ENCODE assay signal across 8 cellular contexts in genomic region chr19:41570639-41571112, GRCh38. TPM values are rescaled to one million over a fixed set of nuclear protein-coding genes. Genes with fewer than 3 reads are reported as not detected.
DNase-seq lines count a peak whose midpoint lies in the region; ATAC-seq and TF ChIP-seq lines count a peak whose summit lies in the region.

No MANE protein-coding gene starts in this region.

- peaks cover 3% of the 10 kb centered on the region for H3K4me1 ChIP-seq in HEK293 (ENCODE audit: control insufficient read depth, insufficient read depth, low read length)
- no peaks in the 10 kb centered on the region for H3K4me1 ChIP-seq in lung (ENCODE audit: control insufficient read depth in 2 of 2, insufficient read depth in 2 of 2, low read length in 2 of 2)

- H3K4me3 ChIP-seq in BJ (ENCODE audit: low read depth, low read length) (no peak overlapping the region), HEK293 (ENCODE audit: low read depth, low read length) (no peak overlapping the region), lung (no peak overlapping the region)

- H3K36me3 ChIP-seq in BJ (ENCODE audit: control insufficient read depth, insufficient read depth, low read length) (no peaks in the 10 kb centered on the region), HEK293 (ENCODE audit: control insufficient read depth in 2 of 2, insufficient read depth in 1 of 2, low read length in 2 of 2) (no peaks in the 10 kb centered on the region), lung (ENCODE audit: control insufficient read depth in 2 of 2, insufficient read depth in 2 of 2, low read length in 2 of 2) (no peaks in the 10 kb centered on the region)

- H3K9me3 Mint-ChIP-seq in activated CD4-positive, alpha-beta T cell treated with anti-CD3 and anti-CD28 coated beads, Interleukin-2, amount 10 ng/mL, durations not matched to agents 24 days and 14 days = no peaks in the 10 kb centered on the region

- DNase-seq in BJ (ENCODE audit: low read depth) (no peak), NCI-H510A treated with DMSO at 0.1 percent for 48 hours (lab: John Stamatoyannopoulos, UW) (peak; percentile 52), dedifferentiated amniotic fluid mesenchymal stem cell (ENCODE audit: extremely low spot score) (peak; percentile 45), lung (ENCODE audit: low spot score) (peak; percentile 79)
- peak; percentile 95 for DNase-seq in activated CD4-positive, alpha-beta T cell treated with anti-CD3 and anti-CD28 coated beads, Interleukin-2, amount 10 ng/mL, durations not matched to agents 24 days and 14 days
- DNase-seq in stimulated activated CD8-positive, alpha-beta memory T cell treated with anti-CD3 and anti-CD28 coated beads, Interleukin-12 subunit alpha, Interleukin-12 subunit beta, amount 100 ng/mL, for 4 hours (ENCODE audit: low read depth) = peak; percentile 55

- H3K4me1 Mint-ChIP-seq in activated CD4-positive, alpha-beta T cell treated with anti-CD3 and anti-CD28 coated beads, Interleukin-2, amount 10 ng/mL, durations not matched to agents 24 days and 14 days = peaks cover 22% of the 10 kb centered on the region

- H3K27ac ChIP-seq in HEK293 (ENCODE audit: extremely low read depth, low read depth, low read length) = no peak overlapping the region
- H3K27ac ChIP-seq in lung (ENCODE audit: low read depth in 1 of 2, low read length in 1 of 2) = no peak overlapping the region

- peak overlapping the region; percentile 60 for H3K27ac Mint-ChIP-seq in activated CD4-positive, alpha-beta T cell treated with anti-CD3 and anti-CD28 coated beads, Interleukin-2, amount 10 ng/mL, durations not matched to agents 24 days and 14 days

- peaks cover 16% of the 10 kb centered on the region for H3K36me3 Mint-ChIP-seq in activated CD4-positive, alpha-beta T cell treated with anti-CD3 and anti-CD28 coated beads, Interleukin-2, amount 10 ng/mL, durations not matched to agents 24 days and 14 days (ENCODE audit: low read depth)

- TF ChIP-seq CTCF in BJ (IDR thresholded peaks at IDR 0.05; ENCODE audit: insufficient read depth, low read depth, low read length) (peak; percentile 92), HEK293 (tag by site-specific recombination; IDR thresholded peaks at IDR 0.05) (peak; percentile 99), lung (IDR thresholded peaks at IDR 0.05; ENCODE audit: control extremely low read depth, extremely low read depth) (peak; percentile 90)

- H3K9me3 ChIP-seq in HEK293 (ENCODE audit: control insufficient read depth, insufficient read depth, low read depth, low read length) (no peaks in the 10 kb centered on the region; the same call in none of the 2 replicates), lung (ENCODE audit: control insufficient read depth in 2 of 2, insufficient read depth in 1 of 2, low read length in 1 of 2) (no peaks in the 10 kb centered on the region)

- no peaks in the 10 kb centered on the region for H3K27me3 Mint-ChIP-seq in activated CD4-positive, alpha-beta T cell treated with anti-CD3 and anti-CD28 coated beads, Interleukin-2, amount 10 ng/mL, durations not matched to agents 24 days and 14 days

- ATAC-seq in lung (ENCODE audit: insufficient read depth, low FRiP score) (peak; percentile 89), HG03571 (IDR thresholded peaks at IDR 0.05; ENCODE audit: unreplicated experiment) (no peak)

- CTCF ChIA-PET in BJ (lab: Yijun Ruan, JAX) = interaction anchor here (0.6 to 12.3 kb wide), 25 partner anchors 9 to 305 kb away, joined by 3 to 205 read pairs (median 4); partner anchors contain the start of genes DMAC2 and ERICH4
- CTCF ChIA-PET in HEK293 (lab: Yijun Ruan, JAX) = interaction anchor here (0.5 to 17.9 kb wide), 66 partner anchors 11 to 826 kb away, joined by 3 to 433 read pairs (median 4); partner anchors contain the start of gene DMAC2

- POLR2A ChIA-PET in BJ (lab: Charles Lee) (no interaction called here), HEK293 (lab: Yijun Ruan, JAX) (interaction anchor here (1.8 kb wide), 1 partner anchor 131 kb away, joined by 6 read pairs; the partner anchor contains the start of gene DMAC2)

- intact Hi-C loops in activated CD4-positive, alpha-beta T cell treated with anti-CD3 and anti-CD28 coated beads, Interleukin-2, amount 10 ng/mL, durations not matched to agents 24 days and 14 days (cut with micrococcal nuclease) = loop anchor here (1.0 kb wide), 3 partner anchors 28 to 121 kb away; no protein-coding TSS in a partner anchor

- 3 to 6% methylated on average over 7 of the region's 7 CpGs for WGBS in lung, 2 donors

- H3K4me3 Mint-ChIP-seq in activated CD4-positive, alpha-beta T cell treated with anti-CD3 and anti-CD28 coated beads, Interleukin-2, amount 10 ng/mL, durations not matched to agents 24 days and 14 days = no peak overlapping the region

- H3K27me3 ChIP-seq in BJ (ENCODE audit: control insufficient read depth, insufficient read depth, low read length) = peaks cover 4% of the 10 kb centered on the region; the same call in 1 of the 2 replicates
- H3K27me3 ChIP-seq in lung (ENCODE audit: control insufficient read depth, insufficient read depth) = no peaks in the 10 kb centered on the region

TF ChIP-seq in HEK293, 187 proteins besides CTCF, POLR2A, EP300 and RAD21 (continues in another document):
- TF ChIP-seq ZNF549 (tag by site-specific recombination; IDR thresholded peaks at IDR 0.05) = no peak
- TF ChIP-seq MZF1 (tag by site-specific recombination; IDR thresholded peaks at IDR 0.05; ENCODE audit: borderline replicate concordance) = peak; percentile 99
- TF ChIP-seq ZNF639 (tag by site-specific recombination; IDR thresholded peaks at IDR 0.05) = no peak
- peak; percentile 29; the same call in 1 of the 2 replicates for TF ChIP-seq GLIS1 (tag by site-specific recombination; IDR thresholded peaks at IDR 0.05)
- TF ChIP-seq GLI4 (tag by site-specific recombination; IDR thresholded peaks at IDR 0.05) = 0 out of 2 replicates have a peak, but pooled peaks have one; percentile 28
- 0 out of 2 replicates have a peak, but pooled peaks have one; percentile 19 for TF ChIP-seq PRDM1 (tag by site-specific recombination; IDR thresholded peaks at IDR 0.05)
- peak; percentile 75 for TF ChIP-seq ZBTB17 (tag by site-specific recombination; IDR thresholded peaks at IDR 0.05)
- peak; percentile 21; the same call in 1 of the 2 replicates for TF ChIP-seq ZNF280D (tag by site-specific recombination; IDR thresholded peaks at IDR 0.05)
- no peak for TF ChIP-seq ZNF530 (tag by site-specific recombination; IDR thresholded peaks at IDR 0.05; ENCODE audit: low read depth)
- TF ChIP-seq ZFP69B (tag by site-specific recombination; IDR thresholded peaks at IDR 0.05) = peak; percentile 18; the same call in 1 of the 2 replicates
- TF ChIP-seq ZNF704 (tag by site-specific recombination; IDR thresholded peaks at IDR 0.05) = no peak
- peak; percentile 69 for TF ChIP-seq EGR2 (tag by site-specific recombination; IDR thresholded peaks at IDR 0.05; ENCODE audit: low read depth)

RNA-seq across cellular contexts. Expression of gene CEACAM21, which starts 5.3 kb away (rescaled TPM):
- polyA plus RNA-seq in BJ (2011; rRNA removed) = not detected in 2 replicates
- not detected in 2 replicates for polyA minus RNA-seq in BJ (2011; rRNA and poly(A)+ RNA removed)
- 31.1 and 32.8 TPM in 2 replicates for total RNA-seq in activated CD4-positive, alpha-beta T cell treated with anti-CD3 and anti-CD28 coated beads, Interleukin-2, amount 10 ng/mL, durations not matched to agents 24 days and 14 days
- 10 to 100 TPM in 1 of 2 donors, 1 to 10 TPM in 1; 6.5 to 12.2 TPM for total RNA-seq in lung
- 10 to 100 TPM in 1 of 2 donors, 1 to 10 TPM in 1; 9.6 to 10.9 TPM for polyA plus RNA-seq in lung

RNA-seq across cellular contexts. Expression of gene CEACAM4, which starts 56.2 kb away (rescaled TPM):
- polyA plus RNA-seq in BJ (2011; rRNA removed) = not detected in 2 replicates
- polyA minus RNA-seq in BJ (2011; rRNA and poly(A)+ RNA removed) = not detected in 2 replicates
- not detected in 2 replicates for total RNA-seq in activated CD4-positive, alpha-beta T cell treated with anti-CD3 and anti-CD28 coated beads, Interleukin-2, amount 10 ng/mL, durations not matched to agents 24 days and 14 days
- 10 to 100 TPM in 1 of 2 donors, 1 to 10 TPM in 1; 2.1 to 15.9 TPM for total RNA-seq in lung
- 10 to 100 TPM in 1 of 2 donors, 1 to 10 TPM in 1; 4.5 to 30.0 TPM for polyA plus RNA-seq in lung
